In genomic region chr1:151458936-151459330, GRCh38 we compare ENCODE assay signal across 7 cellular contexts. TPM values are rescaled to one million over a fixed set of nuclear protein-coding genes. Genes with fewer than 3 reads are reported as not detected.
DNase-seq lines count a peak whose midpoint lies in the region; ATAC-seq and TF ChIP-seq lines count a peak whose summit lies in the region.

No MANE protein-coding gene starts in this region.

- H3K27ac Mint-ChIP-seq in effector memory CD8-positive, alpha-beta T cell: peak overlapping the region; percentile 92 to 94
- H3K27ac Mint-ChIP-seq in stimulated activated effector memory CD8-positive, alpha-beta T cell treated with anti-CD3 and anti-CD28 coated beads, Interleukin-12 subunit alpha, Interleukin-12 subunit beta, amount 100 ng/mL, for 72 hours: peak overlapping the region; percentile 95

- peaks cover 41% of the 10 kb centered on the region for H3K36me3 Mint-ChIP-seq in effector memory CD8-positive, alpha-beta T cell (ENCODE audit: insufficient read depth)
- H3K36me3 Mint-ChIP-seq in stimulated activated effector memory CD8-positive, alpha-beta T cell treated with anti-CD3 and anti-CD28 coated beads, Interleukin-12 subunit alpha, Interleukin-12 subunit beta, amount 100 ng/mL, for 72 hours: peaks cover 20% of the 10 kb centered on the region

- in situ Hi-C loops in GM13976 (cut with MboI; ENCODE audit: low sequenced_read_pairs, unreplicated experiment): no loop called here

- ATAC-seq in HG02870 (IDR thresholded peaks at IDR 0.05; ENCODE audit: unreplicated experiment): peak; percentile 11
- ATAC-seq in effector memory CD8-positive, alpha-beta T cell (replicated peaks): peak; percentile 53
- ATAC-seq in stimulated activated effector memory CD8-positive, alpha-beta T cell treated with anti-CD3 and anti-CD28 coated beads, Interleukin-12 subunit alpha, Interleukin-12 subunit beta, amount 100 ng/mL, for 72 hours: peak; percentile 65

- no peak for TF ChIP-seq CTCF in GM13976 (IDR thresholded peaks at IDR 0.05; ENCODE audit: borderline replicate concordance, control extremely low read depth, extremely low read depth, insufficient read depth, missing control alignments)

- H3K4me1 ChIP-seq in mesodermal cell (ENCODE audit: control insufficient read depth, insufficient read depth, low read length, poor library complexity, severe bottlenecking): no peaks in the 10 kb centered on the region

- peak overlapping the region; percentile 53 for H3K4me3 ChIP-seq in mesodermal cell (ENCODE audit: extremely low read depth, insufficient read depth, low read length, poor library complexity, severe bottlenecking)

- peaks cover 16 to 23% of the 10 kb centered on the region in 2 donors for H3K4me1 Mint-ChIP-seq in effector memory CD8-positive, alpha-beta T cell (ENCODE audit: low read depth in 2 of 2)
- H3K4me1 Mint-ChIP-seq in stimulated activated effector memory CD8-positive, alpha-beta T cell treated with anti-CD3 and anti-CD28 coated beads, Interleukin-12 subunit alpha, Interleukin-12 subunit beta, amount 100 ng/mL, for 72 hours: peaks cover 15% of the 10 kb centered on the region

- peaks cover 19 to 24% of the 10 kb centered on the region in 2 donors for H3K27me3 Mint-ChIP-seq in effector memory CD8-positive, alpha-beta T cell

- peak overlapping the region; percentile 81 to 83 for H3K4me3 Mint-ChIP-seq in effector memory CD8-positive, alpha-beta T cell
- peak overlapping the region; percentile 79 for H3K4me3 Mint-ChIP-seq in stimulated activated effector memory CD8-positive, alpha-beta T cell treated with anti-CD3 and anti-CD28 coated beads, Interleukin-12 subunit alpha, Interleukin-12 subunit beta, amount 100 ng/mL, for 72 hours

- peaks cover 12% of the 10 kb centered on the region for H3K36me3 ChIP-seq in mesodermal cell (ENCODE audit: control insufficient read depth, insufficient read depth, low read length)

- WGBS in mesodermal cell (ENCODE audit: insufficient coverage in 2 of 2), 2 experiments: 0 to 2% methylated on average over 9 to 12 of the region's 47 CpGs

- H3K27ac ChIP-seq in mesodermal cell (ENCODE audit: low read depth, low read length, severe bottlenecking): peak overlapping the region; percentile 95

- H3K9me3 Mint-ChIP-seq in effector memory CD8-positive, alpha-beta T cell: no peaks in the 10 kb centered on the region
- no peaks in the 10 kb centered on the region for H3K9me3 Mint-ChIP-seq in stimulated activated effector memory CD8-positive, alpha-beta T cell treated with anti-CD3 and anti-CD28 coated beads, Interleukin-12 subunit alpha, Interleukin-12 subunit beta, amount 100 ng/mL, for 72 hours

- no peaks in the 10 kb centered on the region for H3K9me3 ChIP-seq in mesodermal cell (ENCODE audit: control insufficient read depth, low read length)

- DNase-seq in GM13976 (ENCODE audit: low spot score): peak; percentile 77
- peak; percentile 76 for DNase-seq in NCI-H345 treated with DMSO at 0.1 percent for 48 hours (lab: John Stamatoyannopoulos, UW; ENCODE audit: unreplicated experiment)
- peak; percentile 81 for DNase-seq in activated CD8-positive, alpha-beta memory T cell treated with anti-CD3 and anti-CD28 coated beads for 24 hours
- DNase-seq in effector memory CD8-positive, alpha-beta T cell: peak; percentile 56 to 58 (median 58)
- peak; percentile 27 to 79 for DNase-seq in stimulated activated effector memory CD8-positive, alpha-beta T cell treated with anti-CD3 and anti-CD28 coated beads, Interleukin-12 subunit alpha, Interleukin-12 subunit beta, amount 100 ng/mL, for 72 hours (ENCODE audit: low spot score in 2 of 2)

RNA-seq across cellular contexts. Expression of gene POGZ, which starts 0.4 kb away (rescaled TPM):
- 53.8 TPM for polyA plus RNA-seq in mesodermal cell (2013, experiment 1 of 2)
- polyA plus RNA-seq in mesodermal cell (2013, experiment 2 of 2): 46.4 TPM

RNA-seq across cellular contexts. Expression of gene CGN, which starts 52.3 kb away (rescaled TPM):
- polyA plus RNA-seq in mesodermal cell (2013, experiment 1 of 2): 3.7 TPM
- 2.5 TPM for polyA plus RNA-seq in mesodermal cell (2013, experiment 2 of 2)

RNA-seq across cellular contexts. Expression of gene PSMB4, which starts 59.6 kb away (rescaled TPM):
- 308 TPM for polyA plus RNA-seq in mesodermal cell (2013, experiment 1 of 2)
- 270 TPM for polyA plus RNA-seq in mesodermal cell (2013, experiment 2 of 2)

Comparison
In these comparisons a context has a peak if more than half of its experiments do, and no peak if none do; other contexts are left out.
1. Peak in every context shown above with its lines: DNase-seq, ATAC-seq, H3K4me3 ChIP-seq and H3K27ac ChIP-seq.
2. ATAC-seq: peak in every context shown above with its lines; median percentile 65 in stimulated activated effector memory CD8-positive, alpha-beta T cell treated with anti-CD3 and anti-CD28 coated beads, Interleukin-12 subunit alpha, Interleukin-12 subunit beta, amount 100 ng/mL, for 72 hours; 53 in effector memory CD8-positive, alpha-beta T cell; 11 in HG02870.